ENCODE assay signal across 1 cellular context in genomic region chr5:346229-346935, GRCh38.
TF ChIP-seq lines count a peak whose summit lies in the region.

No MANE protein-coding gene starts in this region.

TF ChIP-seq in H1, 55 proteins besides CTCF, POLR2A, EP300 and RAD21:
- TF ChIP-seq CREB1 (IDR thresholded peaks at IDR 0.05) (no peak), CEBPB (IDR thresholded peaks at IDR 0.05; ENCODE audit: low read depth, low read length) (no peak), SP4 (IDR thresholded peaks at IDR 0.05; ENCODE audit: low read length) (no peak), RBBP5 (IDR thresholded peaks at IDR 0.05; ENCODE audit: borderline replicate concordance, low read depth, low read length) (no peak), KDM4A (IDR thresholded peaks at IDR 0.05; ENCODE audit: low read depth, low read length, severe bottlenecking) (no peak), FOSL1 (IDR thresholded peaks at IDR 0.05; ENCODE audit: insufficient read depth, low read depth, low read length) (no peak), KDM1A (IDR thresholded peaks at IDR 0.05; ENCODE audit: borderline replicate concordance, low read length) (no peak)
